Comparison of ENCODE assay signal across 8 cellular contexts in the genomic region with DNA sequence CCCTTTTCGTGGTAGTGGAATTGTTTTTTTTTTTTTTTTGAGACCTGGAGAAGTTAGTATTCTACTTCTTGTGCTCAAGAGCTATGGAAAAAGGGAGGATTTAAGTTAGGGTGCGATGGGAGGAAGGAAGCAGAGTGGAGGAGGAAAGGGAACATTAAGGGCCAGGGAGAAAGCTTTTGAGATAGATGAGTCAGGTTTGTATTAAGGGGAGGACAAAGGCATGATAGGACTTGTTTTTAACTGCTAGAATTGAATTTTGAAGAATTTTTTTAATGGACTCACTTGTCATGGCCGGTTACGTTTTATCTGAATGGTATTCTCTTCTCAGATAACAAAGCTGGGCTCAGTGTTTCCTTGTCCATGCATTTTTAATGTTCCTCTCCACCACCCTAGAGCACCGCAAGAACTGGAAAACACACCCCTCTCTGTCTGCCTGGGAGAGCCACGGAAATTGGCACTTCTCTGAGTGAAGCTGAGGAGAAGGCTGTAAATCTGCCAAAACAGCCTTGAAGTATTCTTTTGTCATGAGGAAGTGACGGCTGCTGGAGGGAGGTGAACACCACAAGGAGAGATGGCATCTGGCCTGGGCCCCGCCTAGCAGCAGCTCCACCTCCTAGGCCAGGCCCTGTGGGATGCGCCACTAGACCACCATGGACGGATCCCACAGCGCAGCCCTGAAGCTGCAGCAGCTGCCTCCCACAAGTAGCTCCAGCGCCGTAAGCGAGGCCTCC. TPM values are rescaled to one million over a fixed set of nuclear protein-coding genes. Genes with fewer than 3 reads are reported as not detected.
DNase-seq lines count a peak whose midpoint lies in the region; ATAC-seq and TF ChIP-seq lines count a peak whose summit lies in the region.

No MANE protein-coding gene starts in this region.

- in situ Hi-C loops in astrocyte of the spinal cord (cut with HindIII; ENCODE audit: low sequenced_read_pairs), result no loop called here

- DNase-seq in COLO829 (ENCODE audit: low spot score) (peak; percentile 81), NCI-H1436 (lab: John Stamatoyannopoulos, UW) (peak; percentile 73), astrocyte of the spinal cord (ENCODE audit: low read depth, low spot score) (peak; percentile 42), H4 (ENCODE audit: low spot score) (no peak), NCI-H1694 (lab: John Stamatoyannopoulos, UW) (no peak)

- H3K27me3 ChIP-seq in mucosa of rectum (ENCODE audit: control insufficient read depth in 2 of 2, insufficient read depth in 2 of 2, low read length in 2 of 2), result no peaks in the 10 kb centered on the region

- peak overlapping the region; percentile 30 to 46 for H3K27ac ChIP-seq in mucosa of rectum (ENCODE audit: low read depth in 2 of 2, low read length in 2 of 2)

- no peaks in the 10 kb centered on the region for H3K9me3 ChIP-seq in mucosa of rectum (ENCODE audit: control insufficient read depth in 2 of 2, low read length in 2 of 2)

- TF ChIP-seq CTCF in astrocyte of the spinal cord (IDR thresholded peaks at IDR 0.05; ENCODE audit: low read depth, low read length), result no peak

- H3K4me3 ChIP-seq in astrocyte of the spinal cord (ENCODE audit: low read depth, low read length) (no peak overlapping the region), mucosa of rectum (ENCODE audit: low read length in 2 of 2) (no peak overlapping the region)

- H3K36me3 ChIP-seq in mucosa of rectum (ENCODE audit: control insufficient read depth in 2 of 2, insufficient read depth in 2 of 2, low read length in 2 of 2), result peaks cover 15 to 27% of the 10 kb centered on the region in 2 donors

- peaks cover 22 to 38% of the 10 kb centered on the region in 2 donors for H3K4me1 ChIP-seq in mucosa of rectum (ENCODE audit: control insufficient read depth in 2 of 2, insufficient read depth in 2 of 2, low read length in 2 of 2)

- ATAC-seq in GM21526 (IDR thresholded peaks at IDR 0.05; ENCODE audit: low FRiP score, unreplicated experiment), result no peak
- ATAC-seq in HG03045 (IDR thresholded peaks at IDR 0.05; ENCODE audit: unreplicated experiment), result no peak

- H3K9ac ChIP-seq in mucosa of rectum (ENCODE audit: low read depth in 1 of 2, low read length in 2 of 2), result no peak overlapping the region

RNA-seq across cellular contexts. Expression of gene NIPAL3, which starts 3.5 kb away (rescaled TPM):
- total RNA-seq in H4 (2014; rRNA removed; shearing (Covaris generic)), result 22.8 and 25.4 TPM in 2 replicates

RNA-seq across cellular contexts. Expression of gene STPG1, which starts 5.5 kb away (rescaled TPM):
- total RNA-seq in H4 (2014; rRNA removed; shearing (Covaris generic)), result 1.9 and 3.0 TPM in 2 replicates

Comparison
In these comparisons a context has a peak if more than half of its experiments do, and no peak if none do; other contexts are left out.
1. DNase-seq: peak in COLO829 (single experiment), NCI-H1436 (single experiment) and astrocyte of the spinal cord (single experiment); none in H4 (single experiment) and NCI-H1694 (single experiment).